ENCODE assay signal across 1 cellular context in the genomic region with DNA sequence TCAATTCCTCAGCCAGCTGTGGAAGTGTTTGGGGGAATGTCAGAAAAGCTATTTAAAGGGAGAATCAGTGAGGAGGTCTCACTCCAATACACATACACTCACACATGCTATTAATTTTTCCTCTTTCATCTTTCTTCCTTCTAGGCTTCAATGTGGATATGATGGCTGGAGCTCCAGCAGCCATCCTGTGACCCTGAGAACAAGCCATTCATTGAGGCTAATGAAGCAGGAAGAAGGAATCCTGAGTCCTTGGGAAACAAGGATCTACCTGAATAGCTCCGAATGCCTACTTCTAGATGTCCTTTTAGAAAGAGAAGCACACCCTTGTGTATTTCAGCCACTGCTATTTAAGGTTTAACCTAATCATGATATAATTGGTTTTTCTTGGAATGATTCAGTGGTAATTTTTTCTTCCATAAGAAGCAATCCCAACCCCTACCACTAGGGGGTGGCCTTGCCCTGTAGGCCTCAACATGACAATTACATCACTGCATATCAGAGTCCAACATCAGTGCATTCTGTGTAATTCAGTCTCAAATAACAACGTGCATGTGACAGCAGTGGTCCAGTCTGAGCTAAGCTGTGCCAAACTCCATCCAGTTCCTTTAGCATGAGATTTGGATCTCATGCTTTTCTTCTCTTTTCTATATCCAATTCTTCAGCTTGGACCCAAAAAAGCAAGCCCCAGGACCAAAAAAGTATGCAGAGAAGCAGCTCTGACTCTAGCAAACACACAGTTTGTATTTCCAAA.
TF ChIP-seq lines count a peak whose summit lies in the region.

No MANE protein-coding gene starts in this region.

TF ChIP-seq in K562, 482 proteins besides CTCF, POLR2A, EP300 and RAD21 (continued from another document and continues in another):
- TF ChIP-seq, protein P1, sequence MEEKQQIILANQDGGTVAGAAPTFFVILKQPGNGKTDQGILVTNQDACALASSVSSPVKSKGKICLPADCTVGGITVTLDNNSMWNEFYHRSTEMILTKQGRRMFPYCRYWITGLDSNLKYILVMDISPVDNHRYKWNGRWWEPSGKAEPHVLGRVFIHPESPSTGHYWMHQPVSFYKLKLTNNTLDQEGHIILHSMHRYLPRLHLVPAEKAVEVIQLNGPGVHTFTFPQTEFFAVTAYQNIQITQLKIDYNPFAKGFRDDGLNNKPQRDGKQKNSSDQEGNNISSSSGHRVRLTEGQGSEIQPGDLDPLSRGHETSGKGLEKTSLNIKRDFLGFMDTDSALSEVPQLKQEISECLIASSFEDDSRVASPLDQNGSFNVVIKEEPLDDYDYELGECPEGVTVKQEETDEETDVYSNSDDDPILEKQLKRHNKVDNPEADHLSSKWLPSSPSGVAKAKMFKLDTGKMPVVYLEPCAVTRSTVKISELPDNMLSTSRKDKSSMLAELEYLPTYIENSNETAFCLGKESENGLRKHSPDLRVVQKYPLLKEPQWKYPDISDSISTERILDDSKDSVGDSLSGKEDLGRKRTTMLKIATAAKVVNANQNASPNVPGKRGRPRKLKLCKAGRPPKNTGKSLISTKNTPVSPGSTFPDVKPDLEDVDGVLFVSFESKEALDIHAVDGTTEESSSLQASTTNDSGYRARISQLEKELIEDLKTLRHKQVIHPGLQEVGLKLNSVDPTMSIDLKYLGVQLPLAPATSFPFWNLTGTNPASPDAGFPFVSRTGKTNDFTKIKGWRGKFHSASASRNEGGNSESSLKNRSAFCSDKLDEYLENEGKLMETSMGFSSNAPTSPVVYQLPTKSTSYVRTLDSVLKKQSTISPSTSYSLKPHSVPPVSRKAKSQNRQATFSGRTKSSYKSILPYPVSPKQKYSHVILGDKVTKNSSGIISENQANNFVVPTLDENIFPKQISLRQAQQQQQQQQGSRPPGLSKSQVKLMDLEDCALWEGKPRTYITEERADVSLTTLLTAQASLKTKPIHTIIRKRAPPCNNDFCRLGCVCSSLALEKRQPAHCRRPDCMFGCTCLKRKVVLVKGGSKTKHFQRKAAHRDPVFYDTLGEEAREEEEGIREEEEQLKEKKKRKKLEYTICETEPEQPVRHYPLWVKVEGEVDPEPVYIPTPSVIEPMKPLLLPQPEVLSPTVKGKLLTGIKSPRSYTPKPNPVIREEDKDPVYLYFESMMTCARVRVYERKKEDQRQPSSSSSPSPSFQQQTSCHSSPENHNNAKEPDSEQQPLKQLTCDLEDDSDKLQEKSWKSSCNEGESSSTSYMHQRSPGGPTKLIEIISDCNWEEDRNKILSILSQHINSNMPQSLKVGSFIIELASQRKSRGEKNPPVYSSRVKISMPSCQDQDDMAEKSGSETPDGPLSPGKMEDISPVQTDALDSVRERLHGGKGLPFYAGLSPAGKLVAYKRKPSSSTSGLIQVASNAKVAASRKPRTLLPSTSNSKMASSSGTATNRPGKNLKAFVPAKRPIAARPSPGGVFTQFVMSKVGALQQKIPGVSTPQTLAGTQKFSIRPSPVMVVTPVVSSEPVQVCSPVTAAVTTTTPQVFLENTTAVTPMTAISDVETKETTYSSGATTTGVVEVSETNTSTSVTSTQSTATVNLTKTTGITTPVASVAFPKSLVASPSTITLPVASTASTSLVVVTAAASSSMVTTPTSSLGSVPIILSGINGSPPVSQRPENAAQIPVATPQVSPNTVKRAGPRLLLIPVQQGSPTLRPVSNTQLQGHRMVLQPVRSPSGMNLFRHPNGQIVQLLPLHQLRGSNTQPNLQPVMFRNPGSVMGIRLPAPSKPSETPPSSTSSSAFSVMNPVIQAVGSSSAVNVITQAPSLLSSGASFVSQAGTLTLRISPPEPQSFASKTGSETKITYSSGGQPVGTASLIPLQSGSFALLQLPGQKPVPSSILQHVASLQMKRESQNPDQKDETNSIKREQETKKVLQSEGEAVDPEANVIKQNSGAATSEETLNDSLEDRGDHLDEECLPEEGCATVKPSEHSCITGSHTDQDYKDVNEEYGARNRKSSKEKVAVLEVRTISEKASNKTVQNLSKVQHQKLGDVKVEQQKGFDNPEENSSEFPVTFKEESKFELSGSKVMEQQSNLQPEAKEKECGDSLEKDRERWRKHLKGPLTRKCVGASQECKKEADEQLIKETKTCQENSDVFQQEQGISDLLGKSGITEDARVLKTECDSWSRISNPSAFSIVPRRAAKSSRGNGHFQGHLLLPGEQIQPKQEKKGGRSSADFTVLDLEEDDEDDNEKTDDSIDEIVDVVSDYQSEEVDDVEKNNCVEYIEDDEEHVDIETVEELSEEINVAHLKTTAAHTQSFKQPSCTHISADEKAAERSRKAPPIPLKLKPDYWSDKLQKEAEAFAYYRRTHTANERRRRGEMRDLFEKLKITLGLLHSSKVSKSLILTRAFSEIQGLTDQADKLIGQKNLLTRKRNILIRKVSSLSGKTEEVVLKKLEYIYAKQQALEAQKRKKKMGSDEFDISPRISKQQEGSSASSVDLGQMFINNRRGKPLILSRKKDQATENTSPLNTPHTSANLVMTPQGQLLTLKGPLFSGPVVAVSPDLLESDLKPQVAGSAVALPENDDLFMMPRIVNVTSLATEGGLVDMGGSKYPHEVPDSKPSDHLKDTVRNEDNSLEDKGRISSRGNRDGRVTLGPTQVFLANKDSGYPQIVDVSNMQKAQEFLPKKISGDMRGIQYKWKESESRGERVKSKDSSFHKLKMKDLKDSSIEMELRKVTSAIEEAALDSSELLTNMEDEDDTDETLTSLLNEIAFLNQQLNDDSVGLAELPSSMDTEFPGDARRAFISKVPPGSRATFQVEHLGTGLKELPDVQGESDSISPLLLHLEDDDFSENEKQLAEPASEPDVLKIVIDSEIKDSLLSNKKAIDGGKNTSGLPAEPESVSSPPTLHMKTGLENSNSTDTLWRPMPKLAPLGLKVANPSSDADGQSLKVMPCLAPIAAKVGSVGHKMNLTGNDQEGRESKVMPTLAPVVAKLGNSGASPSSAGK (IDR thresholded peaks at IDR 0.05): no peak
- TF ChIP-seq NR4A1 (CRISPR knock-in tag; IDR thresholded peaks at IDR 0.05): no peak
- TF ChIP-seq NR4A1 (tag; IDR thresholded peaks at IDR 0.05): no peak
- TF ChIP-seq CREM (IDR thresholded peaks at IDR 0.05; ENCODE audit: low read depth): peak; percentile 50
- TF ChIP-seq BDP1 (IDR thresholded peaks at IDR 0.05; ENCODE audit: insufficient read depth, insufficient read length): no peak
- TF ChIP-seq FOXJ3 (CRISPR knock-in tag; IDR thresholded peaks at IDR 0.05): no peak
- no peak for TF ChIP-seq PHF8 (IDR thresholded peaks at IDR 0.05; ENCODE audit: borderline replicate concordance, low read length)
- peak; percentile 26; the same call in 1 of the 2 replicates for TF ChIP-seq CC2D1A (IDR thresholded peaks at IDR 0.05)
- no peak for TF ChIP-seq POLR2AphosphoS5 (IDR thresholded peaks at IDR 0.05; ENCODE audit: control insufficient read depth, insufficient read depth, low read depth, low read length)
- TF ChIP-seq BHLHE40 (IDR thresholded peaks at IDR 0.05; ENCODE audit: low read length): peak; percentile 40
- TF ChIP-seq, protein P2, sequence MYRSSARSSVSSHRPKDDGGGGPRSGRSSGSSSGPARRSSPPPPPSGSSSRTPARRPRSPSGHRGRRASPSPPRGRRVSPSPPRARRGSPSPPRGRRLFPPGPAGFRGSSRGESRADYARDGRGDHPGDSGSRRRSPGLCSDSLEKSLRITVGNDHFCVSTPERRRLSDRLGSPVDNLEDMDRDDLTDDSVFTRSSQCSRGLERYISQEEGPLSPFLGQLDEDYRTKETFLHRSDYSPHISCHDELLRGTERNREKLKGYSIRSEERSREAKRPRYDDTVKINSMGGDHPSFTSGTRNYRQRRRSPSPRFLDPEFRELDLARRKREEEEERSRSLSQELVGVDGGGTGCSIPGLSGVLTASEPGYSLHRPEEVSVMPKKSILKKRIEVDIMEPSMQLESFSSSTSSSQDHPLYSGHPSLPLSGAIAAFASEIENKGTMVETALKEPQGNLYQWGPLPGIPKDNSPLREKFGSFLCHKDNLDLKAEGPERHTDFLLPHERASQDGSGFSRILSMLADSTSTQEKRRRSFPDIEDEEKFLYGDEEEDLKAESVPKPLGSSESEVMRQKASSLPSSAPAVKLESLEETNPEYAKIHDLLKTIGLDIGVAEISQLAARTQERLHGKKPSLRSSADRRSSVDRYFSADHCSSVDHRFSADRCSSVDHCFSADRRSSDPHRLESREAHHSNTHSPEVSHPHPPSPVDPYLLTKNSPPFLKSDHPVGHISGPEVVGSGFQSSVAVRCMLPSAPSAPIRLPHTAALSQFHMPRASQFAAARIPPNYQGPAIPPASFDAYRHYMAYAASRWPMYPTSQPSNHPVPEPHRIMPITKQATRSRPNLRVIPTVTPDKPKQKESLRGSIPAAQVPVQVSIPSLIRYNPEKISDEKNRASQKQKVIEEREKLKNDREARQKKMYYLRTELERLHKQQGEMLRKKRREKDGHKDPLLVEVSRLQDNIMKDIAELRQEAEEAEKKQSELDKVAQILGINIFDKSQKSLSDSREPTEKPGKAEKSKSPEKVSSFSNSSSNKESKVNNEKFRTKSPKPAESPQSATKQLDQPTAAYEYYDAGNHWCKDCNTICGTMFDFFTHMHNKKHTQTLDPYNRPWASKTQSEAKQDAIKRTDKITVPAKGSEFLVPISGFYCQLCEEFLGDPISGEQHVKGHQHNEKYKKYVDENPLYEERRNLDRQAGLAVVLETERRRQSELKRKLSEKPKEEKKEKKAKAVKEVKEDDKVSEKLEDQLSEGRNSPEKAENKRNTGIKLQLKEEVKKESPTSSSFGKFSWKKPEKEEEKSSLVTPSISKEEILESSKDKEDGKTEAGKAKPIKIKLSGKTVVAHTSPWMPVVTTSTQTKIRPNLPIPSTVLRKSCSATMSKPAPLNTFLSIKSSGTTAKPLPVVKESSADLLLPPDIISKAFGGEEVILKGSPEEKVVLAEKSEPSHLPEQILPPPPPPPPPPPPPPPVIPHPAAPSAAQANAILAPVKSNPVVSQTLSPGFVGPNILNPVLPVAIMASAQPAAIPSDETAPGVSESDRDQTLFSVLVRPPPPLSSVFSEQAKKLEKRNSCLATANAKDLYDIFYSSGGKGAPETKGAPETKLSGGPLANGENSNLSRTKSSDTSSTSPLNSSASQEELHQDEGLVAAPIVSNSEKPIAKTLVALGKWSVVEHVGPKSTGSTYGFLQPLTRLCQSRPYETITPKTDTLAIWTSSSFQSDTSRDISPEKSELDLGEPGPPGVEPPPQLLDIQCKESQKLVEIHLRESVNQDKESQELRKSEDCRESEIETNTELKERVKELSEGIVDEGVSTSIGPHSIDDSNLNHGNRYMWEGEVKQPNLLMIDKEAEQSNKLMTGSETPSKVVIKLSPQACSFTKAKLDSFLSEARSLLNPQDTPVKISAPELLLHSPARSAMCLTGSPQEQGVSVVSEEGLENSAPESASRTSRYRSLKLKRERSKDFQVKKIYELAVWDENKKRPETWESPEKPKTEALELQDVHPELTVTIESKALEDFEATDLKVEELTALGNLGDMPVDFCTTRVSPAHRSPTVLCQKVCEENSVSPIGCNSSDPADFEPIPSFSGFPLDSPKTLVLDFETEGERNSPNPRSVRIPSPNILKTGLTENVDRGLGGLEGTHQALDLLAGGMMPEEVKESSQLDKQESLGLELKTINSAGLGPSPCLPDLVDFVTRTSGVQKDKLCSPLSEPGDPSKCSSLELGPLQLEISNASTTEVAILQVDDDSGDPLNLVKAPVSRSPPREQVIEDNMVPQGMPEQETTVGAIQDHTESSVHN (IDR thresholded peaks at IDR 0.05; ENCODE audit: borderline replicate concordance in 1 of 2, low read depth in 1 of 2): no peak
- TF ChIP-seq, protein P3, sequence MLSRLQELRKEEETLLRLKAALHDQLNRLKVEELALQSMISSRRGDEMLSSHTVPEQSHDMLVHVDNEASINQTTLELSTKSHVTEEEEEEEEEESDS (CRISPR knock-in tag; IDR thresholded peaks at IDR 0.05): no peak
- TF ChIP-seq RBBP5 (IDR thresholded peaks at IDR 0.05; ENCODE audit: borderline replicate concordance, insufficient read depth, low read length, poor library complexity, severe bottlenecking): no peak
- TF ChIP-seq, protein P4, sequence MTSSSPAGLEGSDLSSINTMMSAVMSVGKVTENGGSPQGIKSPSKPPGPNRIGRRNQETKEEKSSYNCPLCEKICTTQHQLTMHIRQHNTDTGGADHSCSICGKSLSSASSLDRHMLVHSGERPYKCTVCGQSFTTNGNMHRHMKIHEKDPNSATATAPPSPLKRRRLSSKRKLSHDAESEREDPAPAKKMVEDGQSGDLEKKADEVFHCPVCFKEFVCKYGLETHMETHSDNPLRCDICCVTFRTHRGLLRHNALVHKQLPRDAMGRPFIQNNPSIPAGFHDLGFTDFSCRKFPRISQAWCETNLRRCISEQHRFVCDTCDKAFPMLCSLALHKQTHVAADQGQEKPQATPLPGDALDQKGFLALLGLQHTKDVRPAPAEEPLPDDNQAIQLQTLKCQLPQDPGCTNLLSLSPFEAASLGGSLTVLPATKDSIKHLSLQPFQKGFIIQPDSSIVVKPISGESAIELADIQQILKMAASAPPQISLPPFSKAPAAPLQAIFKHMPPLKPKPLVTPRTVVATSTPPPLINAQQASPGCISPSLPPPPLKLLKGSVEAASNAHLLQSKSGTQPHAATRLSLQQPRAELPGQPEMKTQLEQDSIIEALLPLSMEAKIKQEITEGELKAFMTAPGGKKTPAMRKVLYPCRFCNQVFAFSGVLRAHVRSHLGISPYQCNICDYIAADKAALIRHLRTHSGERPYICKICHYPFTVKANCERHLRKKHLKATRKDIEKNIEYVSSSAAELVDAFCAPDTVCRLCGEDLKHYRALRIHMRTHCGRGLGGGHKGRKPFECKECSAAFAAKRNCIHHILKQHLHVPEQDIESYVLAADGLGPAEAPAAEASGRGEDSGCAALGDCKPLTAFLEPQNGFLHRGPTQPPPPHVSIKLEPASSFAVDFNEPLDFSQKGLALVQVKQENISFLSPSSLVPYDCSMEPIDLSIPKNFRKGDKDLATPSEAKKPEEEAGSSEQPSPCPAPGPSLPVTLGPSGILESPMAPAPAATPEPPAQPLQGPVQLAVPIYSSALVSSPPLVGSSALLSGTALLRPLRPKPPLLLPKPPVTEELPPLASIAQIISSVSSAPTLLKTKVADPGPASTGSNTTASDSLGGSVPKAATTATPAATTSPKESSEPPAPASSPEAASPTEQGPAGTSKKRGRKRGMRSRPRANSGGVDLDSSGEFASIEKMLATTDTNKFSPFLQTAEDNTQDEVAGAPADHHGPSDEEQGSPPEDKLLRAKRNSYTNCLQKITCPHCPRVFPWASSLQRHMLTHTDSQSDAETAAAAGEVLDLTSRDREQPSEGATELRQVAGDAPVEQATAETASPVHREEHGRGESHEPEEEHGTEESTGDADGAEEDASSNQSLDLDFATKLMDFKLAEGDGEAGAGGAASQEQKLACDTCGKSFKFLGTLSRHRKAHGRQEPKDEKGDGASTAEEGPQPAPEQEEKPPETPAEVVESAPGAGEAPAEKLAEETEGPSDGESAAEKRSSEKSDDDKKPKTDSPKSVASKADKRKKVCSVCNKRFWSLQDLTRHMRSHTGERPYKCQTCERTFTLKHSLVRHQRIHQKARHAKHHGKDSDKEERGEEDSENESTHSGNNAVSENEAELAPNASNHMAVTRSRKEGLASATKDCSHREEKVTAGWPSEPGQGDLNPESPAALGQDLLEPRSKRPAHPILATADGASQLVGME (CRISPR knock-in tag; IDR thresholded peaks at IDR 0.05): no peak
- TF ChIP-seq TAL1 (IDR thresholded peaks at IDR 0.05): no peak
- TF ChIP-seq NCOA2 (IDR thresholded peaks at IDR 0.05; ENCODE audit: partially characterized antibody in 2 of 2): no peak
- no peak for TF ChIP-seq ZNF274 (IDR thresholded peaks at IDR 0.05; ENCODE audit: borderline replicate concordance, low read depth, low read length)
- TF ChIP-seq, protein P5, sequence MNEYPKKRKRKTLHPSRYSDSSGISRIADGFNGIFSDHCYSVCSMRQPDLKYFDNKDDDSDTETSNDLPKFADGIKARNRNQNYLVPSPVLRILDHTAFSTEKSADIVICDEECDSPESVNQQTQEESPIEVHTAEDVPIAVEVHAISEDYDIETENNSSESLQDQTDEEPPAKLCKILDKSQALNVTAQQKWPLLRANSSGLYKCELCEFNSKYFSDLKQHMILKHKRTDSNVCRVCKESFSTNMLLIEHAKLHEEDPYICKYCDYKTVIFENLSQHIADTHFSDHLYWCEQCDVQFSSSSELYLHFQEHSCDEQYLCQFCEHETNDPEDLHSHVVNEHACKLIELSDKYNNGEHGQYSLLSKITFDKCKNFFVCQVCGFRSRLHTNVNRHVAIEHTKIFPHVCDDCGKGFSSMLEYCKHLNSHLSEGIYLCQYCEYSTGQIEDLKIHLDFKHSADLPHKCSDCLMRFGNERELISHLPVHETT (CRISPR knock-in tag; conservative IDR thresholded peaks at IDR 0.05 in 1 of 2, IDR thresholded peaks at IDR 0.05 in 1 of 2): no peak
